ENCODE assay signal across 11 cellular contexts in the genomic region with DNA sequence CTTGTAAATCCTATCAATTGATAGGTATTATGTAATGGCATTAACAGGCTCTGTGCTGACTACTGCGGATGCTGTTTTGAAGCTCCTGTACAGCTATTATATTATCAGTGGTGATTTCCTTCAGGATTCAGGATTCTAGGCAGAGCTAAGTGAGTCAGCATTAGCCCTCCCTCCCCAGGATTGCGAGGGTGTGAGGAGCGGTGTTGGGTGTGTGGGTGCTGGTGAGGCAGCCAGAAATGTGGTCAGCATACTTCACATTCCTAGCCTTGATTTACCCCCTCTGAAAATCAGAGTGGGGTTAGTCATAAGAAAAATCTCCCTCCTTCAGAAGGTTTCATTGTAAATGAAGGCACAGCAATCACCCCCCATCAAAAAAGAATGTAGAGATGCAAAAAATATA.
A peak's percentile ranks its signal among the peaks of the same experiment; 100 is the strongest.
DNase-seq lines count a peak whose midpoint lies in the region; ATAC-seq, FAIRE-seq and TF ChIP-seq lines count a peak whose summit lies in the region.
"Had no signal": no experiment of that assay in that cellular context is flagged by ENCODE, and none has a peak within 500 bp of the region (broad histone marks: within the 10 kb centered on the region; RNA-seq: fewer than 3 reads in every experiment).

No MANE protein-coding gene starts in this region.

- DNase-seq in HFFc6 (peak; percentile 57), astrocyte of the hippocampus (ENCODE audit: low read depth, low spot score) (peak; percentile 97), iPS DF 4.7 (ENCODE audit: extremely low read depth, low spot score) (peak; percentile 3), urothelium cell line (ENCODE audit: low spot score) (peak; percentile 93), T-cell (no peak)
- DNase-seq: activated CD8-positive, alpha-beta memory T cell treated with anti-CD3 and anti-CD28 coated beads for 24 hours; naive B cell; stimulated activated CD4-positive, alpha-beta T cell treated with anti-CD3 and anti-CD28 coated beads, Interleukin-1b, Interleukin-23, amount 100 ng/mL, for 48 hours had no signal

- FAIRE-seq in urothelium cell line (lab: Jason Lieb, UNC): peak; percentile 86
- FAIRE-seq: HepG2 had no signal

- H3K36me3 Mint-ChIP-seq in HFFc6 (ENCODE audit: low read depth) (peaks cover 11% of the 10 kb centered on the region), T-cell (no peaks in the 10 kb centered on the region)
- H3K36me3 Mint-ChIP-seq: naive B cell had no signal

- POLR2A ChIA-PET in T-cell (lab: Charles Lee): no interaction called here

- H3K9me3 Mint-ChIP-seq in HFFc6: peaks cover 5% of the 10 kb centered on the region
- peaks cover 0 to 9% (median 0%) of the 10 kb centered on the region in 3 donors for H3K9me3 Mint-ChIP-seq in T-cell

- H3K27me3 Mint-ChIP-seq in HFFc6 (ENCODE audit: insufficient read depth) (no peaks in the 10 kb centered on the region; the same call in 1 of the 2 replicates), T-cell (peaks cover 3 to 4% of the 10 kb centered on the region in 2 donors)

- H3K27ac Mint-ChIP-seq in HFFc6 (peak overlapping the region; percentile 72), T-cell (no peak overlapping the region)
- H3K27ac Mint-ChIP-seq: naive B cell had no signal

- H3K4me3 Mint-ChIP-seq in HFFc6 (peak overlapping the region; percentile 46; the same call in 1 of the 2 replicates), T-cell (no peak overlapping the region)
- H3K4me3 Mint-ChIP-seq: naive B cell had no signal

- no peak for ATAC-seq in GM18858 (IDR thresholded peaks at IDR 0.05; ENCODE audit: unreplicated experiment)
- ATAC-seq in T-cell (replicated peaks in 1 of 4): no peak
- ATAC-seq in GM19351 (IDR thresholded peaks at IDR 0.05; ENCODE audit: unreplicated experiment): no peak
- ATAC-seq: HepG2 had no signal

- CTCF ChIA-PET in T-cell (lab: Charles Lee): no interaction called here

- TF ChIP-seq CTCF in HFFc6 (IDR thresholded peaks at IDR 0.05): no peak

- H3K4me1 Mint-ChIP-seq in HFFc6 (ENCODE audit: low read depth) (peaks cover 46% of the 10 kb centered on the region), T-cell (no peaks in the 10 kb centered on the region)
- H3K4me1 Mint-ChIP-seq: naive B cell had no signal

Comparison
In these comparisons a context has a peak if more than half of its experiments do, and no peak if none do; other contexts are left out.
1. DNase-seq: peak in HFFc6 (single experiment), astrocyte of the hippocampus (single experiment), iPS DF 4.7 (single experiment) and urothelium cell line (single experiment); none in T-cell (0 of 34).